8 cellular contexts compared by ENCODE assay signal in the genomic region with DNA sequence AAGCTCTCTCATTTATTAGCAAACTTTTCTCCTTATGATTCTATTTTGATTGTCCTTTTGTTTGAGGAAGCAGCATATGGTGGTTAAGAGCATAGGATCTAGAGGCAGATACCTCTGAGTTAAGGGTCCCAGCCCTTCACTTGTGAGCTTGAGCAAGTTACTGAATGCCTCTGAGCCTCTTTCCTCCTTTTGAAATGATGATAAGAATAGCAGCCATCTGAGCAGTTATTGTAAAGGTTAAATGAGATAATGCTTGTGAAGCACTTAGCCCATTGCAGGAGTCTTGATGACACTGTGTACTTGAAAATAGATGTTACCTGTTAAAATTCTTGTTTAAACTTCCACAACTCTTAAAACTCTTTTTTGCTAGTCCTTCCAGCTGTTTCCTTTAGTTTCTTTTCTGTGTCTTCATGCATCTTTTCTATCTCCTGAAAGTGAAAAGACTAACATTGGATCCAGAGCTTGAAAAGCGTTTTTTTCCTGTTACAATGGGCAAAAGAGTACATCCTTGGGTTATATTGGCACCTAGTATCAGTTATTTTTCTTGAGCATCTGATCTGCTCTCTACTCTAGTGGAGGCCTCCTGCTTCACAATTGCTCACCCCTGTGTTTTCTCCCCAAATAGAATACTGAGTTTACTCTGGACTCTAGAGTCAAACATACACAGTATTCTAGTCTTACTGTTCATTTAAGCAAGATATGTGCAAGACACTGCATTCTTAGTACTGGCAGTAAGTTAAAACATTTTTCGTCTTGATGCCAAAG. TPM values are rescaled to one million over a fixed set of nuclear protein-coding genes. Genes with fewer than 3 reads are reported as not detected.
A peak's percentile ranks its signal among the peaks of the same experiment; 100 is the strongest.
DNase-seq lines count a peak whose midpoint lies in the region; ATAC-seq, FAIRE-seq and TF ChIP-seq lines count a peak whose summit lies in the region.

No MANE protein-coding gene starts in this region.

- H3K4me3 Mint-ChIP-seq in CD14-positive monocyte, result peak overlapping the region; percentile 95 to 97

- peak overlapping the region in 5 of 7 donors; percentile 20 to 97 (median 72) for H3K27ac Mint-ChIP-seq in CD14-positive monocyte

- no peaks in the 10 kb centered on the region for H3K36me3 ChIP-seq in KOPT-K1 (ENCODE audit: insufficient read depth, low read length)
- no peaks in the 10 kb centered on the region; the same call in 2 of the 3 replicates for H3K36me3 ChIP-seq in K562 (ENCODE audit: control insufficient read depth, insufficient read depth, low read length)
- peaks cover 0 to 5% of the 10 kb centered on the region in 2 donors for H3K36me3 ChIP-seq in muscle layer of duodenum (ENCODE audit: control insufficient read depth in 1 of 2, insufficient read depth in 2 of 2, low read length in 2 of 2)

- H3K27ac ChIP-seq in KOPT-K1 (ENCODE audit: low read depth, low read length, poor library complexity, severe bottlenecking) (peak overlapping the region; percentile 95), K562 (ENCODE audit: extremely low read depth, low read depth, low read length) (peak overlapping the region; percentile 42; the same call in 1 of the 3 replicates), muscle layer of duodenum (ENCODE audit: low read length) (peak overlapping the region; percentile 93)

- no peak for TF ChIP-seq RAD21 in K562 (CRISPR knock-in tag; conservative IDR thresholded peaks at IDR 0.05 in 1 of 2, IDR thresholded peaks at IDR 0.05 in 1 of 2)

- no peak overlapping the region for H2AFZ ChIP-seq in K562 (ENCODE audit: low read depth, low read length)

- intact Hi-C loops in CD14-positive monocyte (cut with micrococcal nuclease), result loop anchor here in 1 of 2 donors (2.0 kb wide), 1 partner anchor 96 kb away; no protein-coding TSS in a partner anchor
- intact Hi-C loops in K562 (cut with micrococcal nuclease), result loop anchor here (5.0 kb wide), 2 partner anchors 54 to 136 kb away; no protein-coding TSS in a partner anchor

- peaks cover 3 to 44% of the 10 kb centered on the region in 2 donors for H3K36me3 Mint-ChIP-seq in CD14-positive monocyte

- TF ChIP-seq CTCF in CD14-positive monocyte (IDR thresholded peaks at IDR 0.05) (no peak), K562 (IDR thresholded peaks at IDR 0.05 in 2 of 3, conservative IDR thresholded peaks at IDR 0.05 in 1 of 3; ENCODE audit: insufficient read depth in 2 of 3, low read depth in 1 of 3, low read length in 3 of 3) (no peak)

- peaks cover 79% of the 10 kb centered on the region for H3K79me2 ChIP-seq in K562 (ENCODE audit: control insufficient read depth, insufficient read depth, low read length)

- POLR2A ChIA-PET in K562 (lab: Yijun Ruan, JAX), result interaction anchor here (1.9 kb wide), 1 partner anchor 15 kb away, joined by 11 read pairs; no protein-coding TSS in a partner anchor

- no peak for TF ChIP-seq EP300 in K562 (IDR thresholded peaks at IDR 0.05; ENCODE audit: low read length)

- H3K4me1 ChIP-seq in K562 (replicated peaks in 1 of 2; ENCODE audit: control insufficient read depth in 2 of 2, insufficient read depth in 2 of 2, low read length in 2 of 2), result peaks cover 0 to 14% of the 10 kb centered on the region in 2 experiments; a peak in 3 of 5 replicates
- peaks cover 0 to 28% of the 10 kb centered on the region in 2 donors for H3K4me1 ChIP-seq in muscle layer of duodenum (ENCODE audit: control insufficient read depth in 1 of 2, insufficient read depth in 2 of 2, low read length in 2 of 2)

- no peak for TF ChIP-seq POLR2A in K562 (conservative IDR thresholded peaks at IDR 0.05)

- no peaks in the 10 kb centered on the region for H3K9me1 ChIP-seq in K562 (ENCODE audit: control insufficient read depth, insufficient read depth, low read length)

- H3K4me1 Mint-ChIP-seq in CD14-positive monocyte, result peaks cover 34% of the 10 kb centered on the region

- FAIRE-seq in K562 (lab: Jason Lieb, UNC), result peak; percentile 81

- H3K4me3 ChIP-seq in K562 (peak overlapping the region; percentile 19; the same call in 1 of the 2 replicates), muscle layer of duodenum (ENCODE audit: low read depth in 1 of 2, low read length in 2 of 2) (peak overlapping the region; percentile 86 to 98)

- H3K9me3 ChIP-seq in KOPT-K1 (ENCODE audit: insufficient read depth, low read length, poor library complexity, severe bottlenecking), result no peaks in the 10 kb centered on the region
- H3K9me3 ChIP-seq in K562 (replicated peaks; ENCODE audit: control insufficient read depth, insufficient read depth, low read depth, low read length), result no peaks in the 10 kb centered on the region
- H3K9me3 ChIP-seq in muscle layer of duodenum (ENCODE audit: control insufficient read depth in 1 of 2, low read length in 2 of 2), result no peaks in the 10 kb centered on the region

- H3K4me2 ChIP-seq in K562 (ENCODE audit: insufficient read depth, low read length), result peak overlapping the region; percentile 74

- H3K9ac ChIP-seq in K562 (ENCODE audit: insufficient read depth in 1 of 2, low read depth in 2 of 2, low read length in 2 of 2), result peak overlapping the region in 1 of 2 experiments; percentile 84; a peak in 1 of 4 replicates

- CTCF ChIA-PET in K562 (lab: Yijun Ruan, JAX; ENCODE audit: low intra/inter-chr PET ratio), result no interaction called here

- BruUV-seq in K562 (replicated peaks; lab: Mats Ljungman, UMichigan), result no TSS peak

- H3K9me3 Mint-ChIP-seq in CD14-positive monocyte, result peaks cover 0 to 1% (median 0%) of the 10 kb centered on the region in 7 donors

- peaks cover 0 to 1% (median 1%) of the 10 kb centered on the region in 3 donors for H3K27me3 Mint-ChIP-seq in CD14-positive monocyte (ENCODE audit: low read depth in 3 of 3)

- no peak for DNase-seq in CD14-positive monocyte (ENCODE audit: low spot score)
- peak in 2 of 4 experiments; percentile 5 to 46 for DNase-seq in K562 (ENCODE audit: extremely low read depth in 1 of 4, low spot score in 3 of 4)
- DNase-seq in NCI-H526 treated with DMSO at 0.1 percent for 48 hours (lab: John Stamatoyannopoulos, UW), result no peak
- no peak for DNase-seq in NCI-H2196 treated with DMSO at 0.1 percent for 48 hours (lab: John Stamatoyannopoulos, UW; ENCODE audit: unreplicated experiment)

- 13% methylated on average over 2 of the region's 2 CpGs for WGBS in K562 (ENCODE audit: insufficient coverage, low coverage, missing lambda C conversion rate)

- in situ Hi-C loops in K562 (cut with MboI), result no loop called here

- ATAC-seq in K562, result peak; percentile 21
- ATAC-seq in GM19455 (IDR thresholded peaks at IDR 0.05; ENCODE audit: unreplicated experiment), result no peak
- ATAC-seq in GM18502 (IDR thresholded peaks at IDR 0.05; ENCODE audit: poor library complexity, unreplicated experiment), result no peak

- peaks cover 19% of the 10 kb centered on the region; the same call in 1 of the 2 replicates for H4K20me1 ChIP-seq in K562 (replicated peaks; ENCODE audit: control insufficient read depth, insufficient read depth, low read length)

- H3K27me3 ChIP-seq in K562 (ENCODE audit: control insufficient read depth in 2 of 2, insufficient read depth in 2 of 2, low read length in 2 of 2) (no peaks in the 10 kb centered on the region), muscle layer of duodenum (ENCODE audit: low read depth, low read length) (no peaks in the 10 kb centered on the region)

TF ChIP-seq in K562, 482 proteins besides CTCF, POLR2A, EP300 and RAD21:
- 0 out of 4 replicates have a peak, but pooled peaks of 1 of the 2 experiments have one; percentile 9 for TF ChIP-seq KDM1A (IDR thresholded peaks at IDR 0.05)
- TF ChIP-seq, protein P1, sequence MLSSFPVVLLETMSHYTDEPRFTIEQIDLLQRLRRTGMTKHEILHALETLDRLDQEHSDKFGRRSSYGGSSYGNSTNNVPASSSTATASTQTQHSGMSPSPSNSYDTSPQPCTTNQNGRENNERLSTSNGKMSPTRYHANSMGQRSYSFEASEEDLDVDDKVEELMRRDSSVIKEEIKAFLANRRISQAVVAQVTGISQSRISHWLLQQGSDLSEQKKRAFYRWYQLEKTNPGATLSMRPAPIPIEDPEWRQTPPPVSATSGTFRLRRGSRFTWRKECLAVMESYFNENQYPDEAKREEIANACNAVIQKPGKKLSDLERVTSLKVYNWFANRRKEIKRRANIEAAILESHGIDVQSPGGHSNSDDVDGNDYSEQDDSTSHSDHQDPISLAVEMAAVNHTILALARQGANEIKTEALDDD (IDR thresholded peaks at IDR 0.05), result peak; percentile 20; the same call in 1 of the 2 replicates
- no peak for TF ChIP-seq ZNF395 (CRISPR knock-in tag; IDR thresholded peaks at IDR 0.05)

RNA-seq across cellular contexts. Expression of gene HIF1A, which starts 3.1 kb away (rescaled TPM):
- polyA plus RNA-seq in CD14-positive monocyte (100 to 1,000 TPM in 1 of 2 donors, 10 to 100 TPM in 1; 79.0 to 137 TPM), K562 (2011; rRNA removed) (18.3 and 20.2 TPM in 2 replicates), K562 (2014; fragmentation: Illumina TruSeq; extraction: Trizol) (32.7 and 35.3 TPM in 2 replicates), K562 (2014; fragmentation: Nextera tagmentation; extraction: Ambion mirVana) (1 to 10 TPM; 5.9 to 7.5 TPM), K562 (2014; rRNA removed) (18.5 and 21.1 TPM in 2 replicates)
- total RNA-seq in K562 (2011; cell fraction: chromatin; rRNA removed; ENCODE audit: low replicate concordance), result 27.0 and 107 TPM in 2 replicates
- 13.0 and 20.8 TPM in 2 replicates for total RNA-seq in K562 (2011; cell fraction: nucleolus; rRNA removed)
- total RNA-seq in K562 (2011; cell fraction: nucleoplasm; rRNA removed), result 34.8 and 40.5 TPM in 2 replicates
- total RNA-seq in K562 (2014; rRNA removed) (19.7 and 24.2 TPM in 2 replicates), K562 (2014; rRNA removed; fragmentation: Illumina TruSeq; extraction: Trizol) (29.3 and 32.3 TPM in 2 replicates), K562 (2015; rRNA removed; fragmentation: Illumina TruSeq; extraction: Trizol) (31.9 and 33.0 TPM in 2 replicates), K562 (2021) (29.4 and 32.7 TPM in 2 replicates)
- polyA plus RNA-seq in K562 (2011; cell fraction: cytosol; rRNA removed), result 6.5 and 7.0 TPM in 2 replicates
- 13.5 and 14.8 TPM in 2 replicates for polyA plus RNA-seq in K562 (2011; cell fraction: nucleus; rRNA removed)
- 13.5 and 15.5 TPM in 2 replicates for polyA plus RNA-seq in K562 (2012)
- polyA minus RNA-seq in K562 (2011; rRNA and poly(A)+ RNA removed), result 53.8 and 55.7 TPM in 2 replicates
- 15.6 and 19.3 TPM in 2 replicates for polyA minus RNA-seq in K562 (2011; cell fraction: cytosol; rRNA and poly(A)+ RNA removed)
- 19.5 and 22.0 TPM in 2 replicates for polyA minus RNA-seq in K562 (2011; cell fraction: nucleus; rRNA and poly(A)+ RNA removed)

Comparison
In these comparisons a context has a peak if more than half of its experiments do, and no peak if none do; other contexts are left out.
1. H3K27ac ChIP-seq: peak in every context shown above with its lines; median percentile 95 in KOPT-K1; 93 in muscle layer of duodenum; 42 in K562.